ENCODE assay signal across 17 cellular contexts in genomic region chr4:36304138-36304681, GRCh38. TPM values are rescaled to one million over a fixed set of nuclear protein-coding genes. Genes with fewer than 3 reads are reported as not detected.
DNase-seq lines count a peak whose midpoint lies in the region; ATAC-seq and TF ChIP-seq lines count a peak whose summit lies in the region.
"Had no signal": no experiment of that assay in that cellular context is flagged by ENCODE, and none has a peak within 500 bp of the region (broad histone marks: within the 10 kb centered on the region; RNA-seq: fewer than 3 reads in every experiment).

No MANE protein-coding gene starts in this region.

- in situ Hi-C loops in GM13976 (cut with MboI; ENCODE audit: low sequenced_read_pairs, unreplicated experiment) = no loop called here

- H3K9me3 ChIP-seq in lower lobe of right lung = no peaks in the 10 kb centered on the region

- intact Hi-C loops in lower lobe of right lung (cut with DNase I) = no loop called here

- no peak for TF ChIP-seq POLR2A in GM18505 (IDR thresholded peaks at IDR 0.05; ENCODE audit: borderline replicate concordance, extremely low read depth, insufficient read depth, insufficient read length)

- H3K27ac ChIP-seq in lower lobe of right lung = no peak overlapping the region
- H3K27ac ChIP-seq: SK-N-MC had no signal

- DNase-seq in SK-N-DZ (ENCODE audit: low spot score) (no peak), DMS79 (lab: John Stamatoyannopoulos, UW) (no peak), lower lobe of right lung (no peak), GM13976 (ENCODE audit: low spot score) (no peak)
- DNase-seq: activated effector memory CD4-positive, alpha-beta T cell treated with Interleukin-2 at 50 U/mL for 16 hours; endodermal cell; HFFc6; NCI-H146 had no signal

- no peaks in the 10 kb centered on the region for H3K36me3 ChIP-seq in lower lobe of right lung

- no peaks in the 10 kb centered on the region for H3K27me3 ChIP-seq in lower lobe of right lung (ENCODE audit: low read depth)

- TF ChIP-seq CTCF in lower lobe of right lung (IDR thresholded peaks at IDR 0.05) (no peak), GM13976 (IDR thresholded peaks at IDR 0.05; ENCODE audit: borderline replicate concordance, control extremely low read depth, extremely low read depth, insufficient read depth, missing control alignments) (no peak)

- no peaks in the 10 kb centered on the region for H3K4me1 ChIP-seq in lower lobe of right lung

- ATAC-seq in GM18505 (IDR thresholded peaks at IDR 0.05; ENCODE audit: unreplicated experiment) (peak; percentile 36), GM19438 (IDR thresholded peaks at IDR 0.05; ENCODE audit: low read depth, unreplicated experiment) (peak; percentile 30), HG02840 (IDR thresholded peaks at IDR 0.05; ENCODE audit: low FRiP score, unreplicated experiment) (peak; percentile 48), HG03521 (IDR thresholded peaks at IDR 0.05; ENCODE audit: unreplicated experiment) (peak; percentile 10), lower lobe of right lung (no peak)
- ATAC-seq: K562, WTC11 had no signal

- H3K4me3 ChIP-seq in lower lobe of right lung = no peak overlapping the region
- H3K4me3 ChIP-seq: K562, SK-N-MC had no signal

RNA-seq across cellular contexts. Expression of gene DTHD1, which starts 22.8 kb away (rescaled TPM):
- polyA plus RNA-seq in SK-N-DZ (2014; cell fraction: cytosol; rRNA removed) = not detected in 2 replicates
- polyA plus RNA-seq in SK-N-DZ (2014; cell fraction: nucleus; rRNA removed) = not detected in 2 replicates
- total RNA-seq in lower lobe of right lung = 8.0 TPM
- total RNA-seq: endodermal cell, HFFc6, K562, kidney epithelial cell, myocyte, WTC11 had no signal
- polyA plus RNA-seq: K562 had no signal

RNA-seq across cellular contexts. Expression of gene ARAP2, which starts 59.9 kb away (rescaled TPM):
- polyA plus RNA-seq in SK-N-DZ (2014; cell fraction: cytosol; rRNA removed) = 0.13 TPM in 1 of 2 replicates, not detected in the other
- 0.01 and 0.23 TPM in 2 replicates for polyA plus RNA-seq in SK-N-DZ (2014; cell fraction: nucleus; rRNA removed)
- total RNA-seq in lower lobe of right lung = 74.5 TPM
- total RNA-seq: HFFc6, myocyte had no signal

Comparison
In these comparisons a context has a peak if more than half of its experiments do, and no peak if none do; other contexts are left out.
1. ATAC-seq: peak in GM18505 (single experiment), GM19438 (single experiment), HG02840 (single experiment) and HG03521 (single experiment); none in lower lobe of right lung (0 of 2).